ENCODE assay signal across 34 cellular contexts in genomic region chr4:166315721-166316467, GRCh38.
"Had no signal": no experiment of that assay in that cellular context is flagged by ENCODE, and none has a peak within 500 bp of the region (broad histone marks: within the 10 kb centered on the region; RNA-seq: fewer than 3 reads in every experiment).

No MANE protein-coding gene starts in this region.

- H3K9me3 Mint-ChIP-seq: activated naive CD4-positive, alpha-beta T cell treated with anti-CD3 and anti-CD28 coated beads, Interleukin-2, amount 10 ng/mL, durations not matched to agents 7 days and 5 days; brain had no signal

- ATAC-seq: activated CD4-positive, CD25-positive, alpha-beta regulatory T cell treated with anti-CD3 and anti-CD28 coated beads, Interleukin-2, amount 50 U/mL, for 24 hours; activated CD8-positive, alpha-beta memory T cell treated with anti-CD3 and anti-CD28 coated beads, Interleukin-2, amount 10 ng/mL, durations not matched to agents 7 days and 5 days; activated naive CD8-positive, alpha-beta T cell treated with anti-CD3 and anti-CD28 coated beads, Interleukin-2, amount 50 U/mL, for 24 hours; PC-3; SK-N-SH treated with all-trans-retinoic acid at 6 μM for 48 hours; T-cell; T-helper 17 cell had no signal

- H3K4me3 ChIP-seq: Peyer's patch had no signal

- H3K27me3 ChIP-seq: Peyer's patch had no signal

- H3K27ac ChIP-seq: Peyer's patch, VCaP had no signal

- H3K27ac Mint-ChIP-seq: activated CD4-positive, alpha-beta memory T cell treated with anti-CD3 and anti-CD28 coated beads, Interleukin-2, amount 10 ng/mL, durations not matched to agents 7 days and 5 days; activated CD8-positive, alpha-beta memory T cell treated with anti-CD3 and anti-CD28 coated beads, Interleukin-2, amount 10 ng/mL, durations not matched to agents 7 days and 5 days; activated naive CD4-positive, alpha-beta T cell treated with anti-CD3 and anti-CD28 coated beads, Interleukin-2, amount 10 ng/mL, durations not matched to agents 7 days and 5 days; activated naive CD8-positive, alpha-beta T cell; activated naive CD8-positive, alpha-beta T cell treated with anti-CD3 and anti-CD28 coated beads, Interleukin-2, amount 50 U/mL, for 24 hours; brain; T-cell; T-helper 17 cell had no signal

- H3K4me1 Mint-ChIP-seq: activated CD4-positive, alpha-beta memory T cell treated with anti-CD3 and anti-CD28 coated beads, Interleukin-2, amount 10 ng/mL, durations not matched to agents 7 days and 5 days; activated CD8-positive, alpha-beta memory T cell treated with anti-CD3 and anti-CD28 coated beads, Interleukin-2, amount 10 ng/mL, durations not matched to agents 7 days and 5 days; activated naive CD4-positive, alpha-beta T cell treated with anti-CD3 and anti-CD28 coated beads, Interleukin-2, amount 10 ng/mL, durations not matched to agents 7 days and 5 days; activated naive CD8-positive, alpha-beta T cell treated with anti-CD3 and anti-CD28 coated beads, Interleukin-2, amount 50 U/mL, for 24 hours; T-cell; T-helper 17 cell had no signal

- DNase-seq: activated CD4-positive, alpha-beta memory T cell treated with anti-CD3 and anti-CD28 coated beads, Interleukin-2, amount 10 ng/mL, durations not matched to agents 7 days and 5 days; activated CD4-positive, alpha-beta T cell treated with anti-CD3 and anti-CD28 coated beads for 4 hours; activated CD8-positive, alpha-beta memory T cell treated with anti-CD3 and anti-CD28 coated beads for 24 hours; activated CD8-positive, alpha-beta memory T cell treated with anti-CD3 and anti-CD28 coated beads, Interleukin-2, amount 10 ng/mL, durations not matched to agents 7 days and 5 days; activated CD8-positive, alpha-beta memory T cell treated with anti-CD3 and anti-CD28 coated beads, Interleukin-2, amount 50 U/mL, for 48 hours; activated effector memory CD4-positive, alpha-beta T cell treated with Interleukin-2 at 50 U/mL for 16 hours; activated naive CD4-positive, alpha-beta T cell treated with anti-CD3 and anti-CD28 coated beads, Interleukin-2, amount 10 ng/mL, durations not matched to agents 7 days and 5 days; activated naive CD8-positive, alpha-beta T cell treated with anti-CD3 and anti-CD28 coated beads, Interleukin-2, amount 50 U/mL, for 24 hours; activated T-cell treated with anti-CD3 and anti-CD28 coated beads, Interleukin-2, amount 50 U/mL, for 48 hours; anterior cingulate cortex; caudate nucleus; cerebellar nuclear complex; Karpas-422; KBM-7; NCI-H1105; NCI-H1436; NCI-H1694; NCI-H1930; NCI-H2081 treated with DMSO at 0.1 percent for 48 hours; NCI-H226; NCI-H446 treated with DMSO at 0.1 percent for 48 hours; NCI-H69; NK-92 treated with Interleukin-12 subunit alpha and Interleukin-12 subunit beta, amount 100 ng/mL, for 24 hours; PC-3; Peyer's patch; RPMI8226; SIG-M5; T-cell; T-helper 17 cell had no signal

- H3K4me1 ChIP-seq: Peyer's patch had no signal

- H3K36me3 Mint-ChIP-seq: activated CD8-positive, alpha-beta memory T cell treated with anti-CD3 and anti-CD28 coated beads, Interleukin-2, amount 10 ng/mL, durations not matched to agents 7 days and 5 days; activated naive CD4-positive, alpha-beta T cell treated with anti-CD3 and anti-CD28 coated beads, Interleukin-2, amount 10 ng/mL, durations not matched to agents 7 days and 5 days; activated naive CD8-positive, alpha-beta T cell; brain; T-cell had no signal

- H3K9me3 ChIP-seq: Peyer's patch had no signal

- H3K27me3 Mint-ChIP-seq: activated CD4-positive, alpha-beta memory T cell treated with anti-CD3 and anti-CD28 coated beads, Interleukin-2, amount 10 ng/mL, durations not matched to agents 7 days and 5 days; activated CD8-positive, alpha-beta memory T cell treated with anti-CD3 and anti-CD28 coated beads, Interleukin-2, amount 10 ng/mL, durations not matched to agents 7 days and 5 days; activated naive CD4-positive, alpha-beta T cell treated with anti-CD3 and anti-CD28 coated beads, Interleukin-2, amount 10 ng/mL, durations not matched to agents 7 days and 5 days; activated naive CD8-positive, alpha-beta T cell; activated naive CD8-positive, alpha-beta T cell treated with anti-CD3 and anti-CD28 coated beads, Interleukin-2, amount 50 U/mL, for 24 hours; brain; T-cell; T-helper 17 cell had no signal

- H3K4me3 Mint-ChIP-seq: activated CD4-positive, alpha-beta memory T cell treated with anti-CD3 and anti-CD28 coated beads, Interleukin-2, amount 10 ng/mL, durations not matched to agents 7 days and 5 days; activated CD8-positive, alpha-beta memory T cell treated with anti-CD3 and anti-CD28 coated beads, Interleukin-2, amount 10 ng/mL, durations not matched to agents 7 days and 5 days; activated naive CD4-positive, alpha-beta T cell treated with anti-CD3 and anti-CD28 coated beads, Interleukin-2, amount 10 ng/mL, durations not matched to agents 7 days and 5 days; activated naive CD8-positive, alpha-beta T cell; activated naive CD8-positive, alpha-beta T cell treated with anti-CD3 and anti-CD28 coated beads, Interleukin-2, amount 50 U/mL, for 24 hours; brain; T-cell; T-helper 17 cell had no signal

- H3K36me3 ChIP-seq: Peyer's patch had no signal
